ENCODE assay signal across 22 cellular contexts in the genomic region with DNA sequence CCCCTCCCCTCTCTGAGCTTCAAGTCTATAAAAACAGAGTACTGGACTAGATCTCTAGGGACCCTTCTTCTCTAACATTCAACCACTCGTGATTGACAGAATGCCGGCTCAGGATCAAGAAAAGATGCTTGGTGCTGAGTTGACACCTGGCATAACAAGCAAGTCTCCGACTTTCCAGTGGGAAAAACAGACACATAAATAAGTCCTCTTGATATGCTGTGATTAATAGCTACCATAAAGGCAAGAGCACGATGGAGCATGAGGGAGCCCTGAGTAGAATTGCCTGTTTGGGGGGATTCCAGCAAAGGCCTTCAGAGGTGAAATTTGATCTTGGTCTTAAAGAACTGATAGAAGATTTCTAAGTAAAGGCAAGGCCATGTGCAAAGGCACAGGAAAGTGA. TPM values are rescaled to one million over a fixed set of nuclear protein-coding genes. Genes with fewer than 3 reads are reported as not detected.
DNase-seq lines count a peak whose midpoint lies in the region; TF ChIP-seq lines count a peak whose summit lies in the region.
"Had no signal": no experiment of that assay in that cellular context is flagged by ENCODE, and none has a peak within 500 bp of the region (broad histone marks: within the 10 kb centered on the region; RNA-seq: fewer than 3 reads in every experiment).

No MANE protein-coding gene starts in this region.

- H3K9me3 ChIP-seq in BLaER1 (no peaks in the 10 kb centered on the region), esophagus muscularis mucosa (no peaks in the 10 kb centered on the region), tibial nerve (no peaks in the 10 kb centered on the region)
- no peaks in the 10 kb centered on the region for H3K9me3 ChIP-seq in BLaER1 treated with 17β-estradiol and CSF1 and Interleukin-3, amounts not matched to agents 10 nM and 100 nM (replicated peaks in 1 of 11)
- H3K9me3 ChIP-seq: BE2C had no signal

- H3K4me2 ChIP-seq in BLaER1, result peak overlapping the region; percentile 73; the same call in 1 of the 2 replicates
- H3K4me2 ChIP-seq in BLaER1 treated with 17β-estradiol and CSF1 and Interleukin-3, amounts not matched to agents 10 nM and 100 nM, result peak overlapping the region in 6 of 11 experiments; percentile 63 to 82 (median 72); a peak in 8 of 22 replicates

- TF ChIP-seq EP300 in esophagus muscularis mucosa (IDR thresholded peaks at IDR 0.05) (no peak), tibial nerve (IDR thresholded peaks at IDR 0.05) (no peak)

- H3K36me3 ChIP-seq in BLaER1, result no peaks in the 10 kb centered on the region
- no peaks in the 10 kb centered on the region for H3K36me3 ChIP-seq in BLaER1 treated with 17β-estradiol and CSF1 and Interleukin-3, amounts not matched to agents 10 nM and 100 nM
- H3K36me3 ChIP-seq in esophagus muscularis mucosa, result peaks cover 0 to 4% (median 0%) of the 10 kb centered on the region in 4 donors
- H3K36me3 ChIP-seq in tibial nerve, result peaks cover 0 to 6% (median 0%) of the 10 kb centered on the region in 3 donors
- H3K36me3 ChIP-seq: BE2C had no signal

- intact Hi-C loops in esophagus muscularis mucosa (cut with DNase I), result no loop called here

- no peak overlapping the region for H3K4me3 ChIP-seq in BLaER1
- no peak overlapping the region for H3K4me3 ChIP-seq in BLaER1 treated with 17β-estradiol and CSF1 and Interleukin-3, amounts not matched to agents 10 nM and 100 nM
- H3K4me3 ChIP-seq in esophagus muscularis mucosa, result no peak overlapping the region
- no peak overlapping the region for H3K4me3 ChIP-seq in tibial nerve
- H3K4me3 ChIP-seq: GM12878 had no signal

- H3K27ac ChIP-seq in BLaER1, result no peak overlapping the region
- no peak overlapping the region for H3K27ac ChIP-seq in BLaER1 treated with 17β-estradiol and CSF1 and Interleukin-3, amounts not matched to agents 10 nM and 100 nM
- H3K27ac ChIP-seq in esophagus muscularis mucosa (replicated peaks in 1 of 4), result no peak overlapping the region
- H3K27ac ChIP-seq in tibial nerve, result no peak overlapping the region

- TF ChIP-seq CTCF in esophagus muscularis mucosa (IDR thresholded peaks at IDR 0.05) (no peak), tibial nerve (IDR thresholded peaks at IDR 0.05) (no peak)

- H3K4me1 ChIP-seq in BLaER1 (peaks cover 38% of the 10 kb centered on the region), esophagus muscularis mucosa (peaks cover 0 to 3% (median 0%) of the 10 kb centered on the region in 4 donors), tibial nerve (peaks cover 0 to 4% (median 0%) of the 10 kb centered on the region in 4 donors)
- H3K4me1 ChIP-seq in BLaER1 treated with 17β-estradiol and CSF1 and Interleukin-3, amounts not matched to agents 10 nM and 100 nM, result peaks cover 8 to 39% (median 14%) of the 10 kb centered on the region in 10 experiments; a peak in 19 of 20 replicates
- H3K4me1 ChIP-seq: BE2C had no signal

- no peak overlapping the region for H3K9ac ChIP-seq in BLaER1
- no peak overlapping the region for H3K9ac ChIP-seq in BLaER1 treated with 17β-estradiol and CSF1 and Interleukin-3, amounts not matched to agents 10 nM and 100 nM

- peak; percentile 68 for DNase-seq in esophagus muscularis mucosa (ENCODE audit: extremely low spot score)
- no peak for DNase-seq in NK-92 treated with Interleukin-12 subunit alpha and Interleukin-12 subunit beta, amount 100 ng/mL, for 24 hours (lab: John Stamatoyannopoulos, UW)
- DNase-seq in tibial nerve (ENCODE audit: low spot score in 2 of 2), result no peak
- no peak for DNase-seq in activated naive CD4-positive, alpha-beta T cell (lab: John Stamatoyannopoulos, UW)
- DNase-seq: 8988T; BE2C; C1 segment of cervical spinal cord; CD4-positive, alpha-beta memory T cell; CD4-positive, CD25-positive, alpha-beta regulatory T cell; CD8-positive, alpha-beta memory T cell; COR-L47; DMS 273 treated with DMSO at 0.1 percent for 48 hours; DMS153; DMS79; DND-41; GDM1 had no signal

- 83% methylated on average over 4 of the region's 4 CpGs for WGBS in esophagus muscularis mucosa
- 74 to 85% methylated on average over 4 of the region's 4 CpGs for WGBS in tibial nerve, 2 donors

- no peaks in the 10 kb centered on the region for H4K20me1 ChIP-seq in BLaER1
- no peaks in the 10 kb centered on the region; a peak in 1 of 22 replicates for H4K20me1 ChIP-seq in BLaER1 treated with 17β-estradiol and CSF1 and Interleukin-3, amounts not matched to agents 10 nM and 100 nM

- TF ChIP-seq POLR2A in esophagus muscularis mucosa (IDR thresholded peaks at IDR 0.05; ENCODE audit: low read depth) (no peak), tibial nerve (IDR thresholded peaks at IDR 0.05) (no peak)

- peaks cover 12% of the 10 kb centered on the region for H3K27me3 ChIP-seq in BLaER1
- H3K27me3 ChIP-seq in BLaER1 treated with 17β-estradiol and CSF1 and Interleukin-3, amounts not matched to agents 10 nM and 100 nM, result peaks cover 2 to 31% (median 22%) of the 10 kb centered on the region in 11 experiments; a peak in 19 of 22 replicates
- H3K27me3 ChIP-seq in esophagus muscularis mucosa, result peaks cover 0 to 22% (median 0%) of the 10 kb centered on the region in 4 donors
- no peaks in the 10 kb centered on the region for H3K27me3 ChIP-seq in tibial nerve

RNA-seq across cellular contexts. Expression of a gene that starts 8.7 kb away (rescaled TPM):
- total RNA-seq in esophagus muscularis mucosa (10 to 100 TPM; 44.0 to 73.4 (median 64.5) TPM), tibial nerve (100 to 1,000 TPM in 1 of 4 donors, 10 to 100 TPM in 3; 57.9 to 104 (median 61.6) TPM)
- total RNA-seq: A673; CD4-positive, alpha-beta memory T cell; CD4-positive, CD25-positive, alpha-beta regulatory T cell; CD8-positive, alpha-beta memory T cell had no signal

RNA-seq across cellular contexts. Expression of a gene that starts 60.0 kb away (rescaled TPM):
- total RNA-seq in esophagus muscularis mucosa (not detected), tibial nerve (not detected)
- total RNA-seq: A673; CD4-positive, alpha-beta memory T cell; CD4-positive, CD25-positive, alpha-beta regulatory T cell; CD8-positive, alpha-beta memory T cell; Daoy; G401; GM12878 had no signal
